In genomic region chr4:139297001-139297410, GRCh38 we compare ENCODE assay signal across 14 cellular contexts. TPM values are rescaled to one million over a fixed set of nuclear protein-coding genes. Genes with fewer than 3 reads are reported as not detected.
DNase-seq lines count a peak whose midpoint lies in the region; ATAC-seq, FAIRE-seq and TF ChIP-seq lines count a peak whose summit lies in the region.
"Had no signal": no experiment of that assay in that cellular context is flagged by ENCODE, and none has a peak within 500 bp of the region (broad histone marks: within the 10 kb centered on the region; RNA-seq: fewer than 3 reads in every experiment).

No MANE protein-coding gene starts in this region.

- H4K20me1 ChIP-seq in OCI-LY3 (ENCODE audit: insufficient read depth, low read length) = no peaks in the 10 kb centered on the region

- no peak overlapping the region for H3K9ac ChIP-seq in OCI-LY3 (ENCODE audit: low read length)

- DNase-seq in left ventricle myocardium inferior (no peak), Right ventricle myocardium superior (no peak), choroid plexus epithelial cell (ENCODE audit: low read depth) (peak; percentile 31), substantia nigra (lab: John Stamatoyannopoulos, UW) (no peak), frontal cortex (ENCODE audit: low spot score in 2 of 2) (no peak)
- no peak for DNase-seq in activated CD4-positive, CD25-positive, alpha-beta regulatory T cell treated with anti-CD3 and anti-CD28 coated beads, Interleukin-2, amount 50 U/mL, for 72 hours
- DNase-seq: activated naive CD8-positive, alpha-beta T cell treated with anti-CD3 and anti-CD28 coated beads, Interleukin-2, amount 10 ng/mL, durations not matched to agents 7 days and 5 days; DMS53; head of caudate nucleus; NCI-H1092; NCI-H774; upper lobe of left lung had no signal

- peaks cover 35% of the 10 kb centered on the region for H3K79me2 ChIP-seq in OCI-LY3 (ENCODE audit: low read length)

- peak overlapping the region; percentile 14 for H3K4me2 ChIP-seq in OCI-LY3 (ENCODE audit: low read length)

- H3K4me3 ChIP-seq in left ventricle myocardium inferior = peak overlapping the region; percentile 82
- no peak overlapping the region for H3K4me3 ChIP-seq in OCI-LY3 (ENCODE audit: low read length)
- H3K4me3 ChIP-seq in choroid plexus epithelial cell (ENCODE audit: low read depth, low read length) = no peak overlapping the region
- H3K4me3 ChIP-seq in urinary bladder (ENCODE audit: low read depth, low read length) = no peak overlapping the region
- H3K4me3 ChIP-seq: upper lobe of left lung had no signal

- no peak for TF ChIP-seq CTCF in left ventricle myocardium inferior (IDR thresholded peaks at IDR 0.05; ENCODE audit: borderline replicate concordance)
- 0 out of 2 replicates have a peak, but pooled peaks have one; percentile 3 for TF ChIP-seq CTCF in OCI-LY3 (IDR thresholded peaks at IDR 0.05; ENCODE audit: low read depth, low read length)
- no peak for TF ChIP-seq CTCF in choroid plexus epithelial cell (conservative IDR thresholded peaks at IDR 0.05; ENCODE audit: low read depth, low read length)

- H3K9me3 ChIP-seq in left ventricle myocardium inferior (replicated peaks) (no peaks in the 10 kb centered on the region), OCI-LY3 (ENCODE audit: insufficient read depth, low read length) (no peaks in the 10 kb centered on the region)
- H3K9me3 ChIP-seq: upper lobe of left lung had no signal

- FAIRE-seq in frontal cortex (lab: Jason Lieb, UNC) = no peak

- no peaks in the 10 kb centered on the region for H3K27me3 ChIP-seq in left ventricle myocardium inferior (ENCODE audit: low read depth)
- no peaks in the 10 kb centered on the region for H3K27me3 ChIP-seq in OCI-LY3 (ENCODE audit: low read depth, low read length)
- H3K27me3 ChIP-seq: upper lobe of left lung had no signal

- intact Hi-C loops in left ventricle myocardium inferior (cut with micrococcal nuclease) = loop anchor here (5.0 to 10.0 kb wide), 3 partner anchors 120 to 262 kb away; partner anchors contain the start of gene ELF2
- intact Hi-C loops in Right ventricle myocardium superior (cut with DNase I) = loop anchor here (5.0 kb wide), 1 partner anchor 215 kb away; no protein-coding TSS in a partner anchor

- H3K27ac ChIP-seq in left ventricle myocardium inferior (replicated peaks) (peak overlapping the region; percentile 92), OCI-LY3 (ENCODE audit: low read length) (no peak overlapping the region), urinary bladder (ENCODE audit: low read depth) (peak overlapping the region; percentile 31), substantia nigra (ENCODE audit: low read depth, low read length, poor library complexity, severe bottlenecking) (no peak overlapping the region)

- no peak for ATAC-seq in Right ventricle myocardium superior (ENCODE audit: poor library complexity)

- H2AFZ ChIP-seq in OCI-LY3 (ENCODE audit: low read depth, low read length) = no peak overlapping the region

- WGBS in urinary bladder = 82% methylated on average over 2 of the region's 2 CpGs

- peaks cover 78% of the 10 kb centered on the region for H3K4me1 ChIP-seq in left ventricle myocardium inferior
- H3K4me1 ChIP-seq in OCI-LY3 (ENCODE audit: low read length) = peaks cover 31% of the 10 kb centered on the region
- H3K4me1 ChIP-seq in urinary bladder (ENCODE audit: insufficient read depth) = no peaks in the 10 kb centered on the region

- H3K36me3 ChIP-seq in left ventricle myocardium inferior = peaks cover 23% of the 10 kb centered on the region
- peaks cover 17% of the 10 kb centered on the region for H3K36me3 ChIP-seq in OCI-LY3 (replicated peaks; ENCODE audit: low read depth, low read length)
- H3K36me3 ChIP-seq in urinary bladder (ENCODE audit: insufficient read depth) = no peaks in the 10 kb centered on the region

RNA-seq across cellular contexts. Expression of gene NAA15, which starts 4.3 kb away (rescaled TPM):
- 33.1 TPM for total RNA-seq in left ventricle myocardium inferior
- 36.6 TPM for total RNA-seq in Right ventricle myocardium superior
- 54.0 TPM for total RNA-seq in urinary bladder
- polyA plus RNA-seq in urinary bladder = 12.0 TPM
- total RNA-seq in frontal cortex = 41.6 TPM

RNA-seq across cellular contexts. Expression of gene NDUFC1, which starts 5.3 kb away (rescaled TPM):
- total RNA-seq in left ventricle myocardium inferior = 222 TPM
- 225 TPM for total RNA-seq in Right ventricle myocardium superior
- total RNA-seq in urinary bladder = 43.6 TPM
- polyA plus RNA-seq in urinary bladder = 74.7 TPM
- 32.2 TPM for total RNA-seq in frontal cortex

RNA-seq across cellular contexts. Expression of gene MGARP, which starts 17.0 kb away (rescaled TPM):
- total RNA-seq in left ventricle myocardium inferior (0.60 TPM), Right ventricle myocardium superior (0.48 TPM), urinary bladder (1.1 TPM), frontal cortex (0.82 TPM)
- 1.5 TPM for polyA plus RNA-seq in urinary bladder

Comparison
In these comparisons a context has a peak if more than half of its experiments do, and no peak if none do; other contexts are left out.
1. H3K27ac ChIP-seq: peak in left ventricle myocardium inferior (single experiment) and urinary bladder (single experiment); none in OCI-LY3 (single experiment) and substantia nigra (single experiment).